34 cellular contexts compared by ENCODE assay signal in the genomic region with DNA sequence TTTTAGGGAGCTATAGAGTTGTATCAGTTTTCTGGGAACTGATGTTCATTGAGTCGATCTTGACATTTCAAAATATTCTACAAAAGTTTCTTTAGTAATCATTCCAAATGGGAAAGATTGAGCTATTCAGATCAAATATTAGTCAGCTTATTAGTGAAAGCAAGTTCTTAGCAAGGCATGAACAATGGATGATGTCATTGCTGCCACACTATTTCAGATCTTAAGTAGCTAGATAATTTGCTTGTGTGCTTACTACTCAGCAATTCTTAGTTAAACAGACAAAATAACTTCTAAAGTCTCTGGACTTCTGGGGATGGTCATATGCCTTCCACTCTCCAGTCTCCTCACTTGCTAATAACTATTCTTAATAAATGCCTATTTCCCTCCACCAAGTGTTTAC.
"Had no signal": no experiment of that assay in that cellular context is flagged by ENCODE, and none has a peak within 500 bp of the region (broad histone marks: within the 10 kb centered on the region; RNA-seq: fewer than 3 reads in every experiment).

No MANE protein-coding gene starts in this region.

- H3K36me3 ChIP-seq: breast epithelium, esophagus squamous epithelium, gastroesophageal sphincter, WERI-Rb-1 had no signal

- H3K9me3 Mint-ChIP-seq: dendritic cell treated with granulocyte-macrophage colony-stimulating factor and Interleukin-4, amounts not matched to agents 40 ng/mL and 50 ng/mL, for 4 days had no signal

- FAIRE-seq: astrocyte had no signal

- DNase-seq: activated B cell treated with CpG ODN at 0.5 μM for 24 hours; activated CD4-positive, alpha-beta T cell treated with anti-CD3 and anti-CD28 coated beads for 48 hours; activated CD4-positive, alpha-beta T cell treated with anti-CD3 and anti-CD28 coated beads, Interleukin-2, amount 50 U/mL, for 1 hour; activated CD4-positive, alpha-beta T cell treated with anti-CD3 and anti-CD28 coated beads, Interleukin-2, amount 50 U/mL, for 48 hours; activated CD8-positive, alpha-beta memory T cell treated with anti-CD3 and anti-CD28 coated beads for 24 hours; activated CD8-positive, alpha-beta T cell treated with anti-CD3 and anti-CD28 coated beads for 36 hours; activated effector memory CD4-positive, alpha-beta T cell treated with Interleukin-2 at 50 U/mL for 16 hours; activated gamma-delta T cell treated with Interleukin-2 at 50 U/mL for 16 hours; activated naive CD4-positive, alpha-beta T cell treated with anti-CD3 and anti-CD28 coated beads, Interleukin-2, amount 50 U/mL, for 16 hours; activated naive CD4-positive, alpha-beta T cell treated with Interleukin-2 at 50 U/mL for 16 hours; activated T-cell treated with anti-CD3 and anti-CD28 coated beads, Interleukin-2, amount 50 U/mL, for 4 hours; amniotic stem cell; anterior cingulate cortex; dorsolateral prefrontal cortex; effector memory CD4-positive, alpha-beta T cell; endodermal cell; esophagus squamous epithelium; foreskin melanocyte; T-helper 1 cell; T-helper 17 cell; T1000; WERI-Rb-1 had no signal

- H3K27me3 ChIP-seq: breast epithelium, dorsolateral prefrontal cortex, esophagus squamous epithelium, gastroesophageal sphincter had no signal

- H3K4me3 Mint-ChIP-seq: activated B cell treated with CpG ODN at 0.5 μM for 24 hours; activated CD8-positive, alpha-beta T cell treated with anti-CD3 and anti-CD28 coated beads for 36 hours; activated naive CD8-positive, alpha-beta T cell; activated T-cell treated with anti-CD3 and anti-CD28 coated beads, Interleukin-2, amount 50 U/mL, for 4 hours; activated T-helper 17 cell treated with anti-CD3 and anti-CD28 coated beads, Interleukin-2, amount 50 U/mL, for 72 hours; brain; central memory CD8-positive, alpha-beta T cell; dendritic cell treated with granulocyte-macrophage colony-stimulating factor and Interleukin-4, amounts not matched to agents 40 ng/mL and 50 ng/mL, for 4 days; endodermal cell; T-helper 17 cell; T-helper 2 cell treated with Interferon-gamma antibody and Interleukin-4, amounts not matched to agents 5 μg/mL and 100 μg/mL, for 36 hours had no signal

- H3K27me3 Mint-ChIP-seq: activated B cell treated with CpG ODN at 0.5 μM for 24 hours; activated CD8-positive, alpha-beta T cell treated with anti-CD3 and anti-CD28 coated beads for 36 hours; activated naive CD8-positive, alpha-beta T cell; activated T-helper 17 cell treated with anti-CD3 and anti-CD28 coated beads, Interleukin-2, amount 50 U/mL, for 72 hours; central memory CD8-positive, alpha-beta T cell; dendritic cell treated with granulocyte-macrophage colony-stimulating factor and Interleukin-4, amounts not matched to agents 40 ng/mL and 50 ng/mL, for 4 days; T-helper 17 cell had no signal

- H3K27ac Mint-ChIP-seq: activated B cell treated with CpG ODN at 0.5 μM for 24 hours; activated CD8-positive, alpha-beta T cell treated with anti-CD3 and anti-CD28 coated beads for 36 hours; activated naive CD8-positive, alpha-beta T cell; activated T-helper 17 cell treated with anti-CD3 and anti-CD28 coated beads, Interleukin-2, amount 50 U/mL, for 72 hours; brain; dendritic cell treated with granulocyte-macrophage colony-stimulating factor and Interleukin-4, amounts not matched to agents 40 ng/mL and 50 ng/mL, for 4 days; endodermal cell; T-helper 17 cell; T-helper 2 cell treated with Interferon-gamma antibody and Interleukin-4, amounts not matched to agents 5 μg/mL and 100 μg/mL, for 36 hours had no signal

- ATAC-seq: activated CD4-positive, CD25-positive, alpha-beta regulatory T cell treated with anti-CD3 and anti-CD28 coated beads, Interleukin-2, amount 50 U/mL, for 24 hours; activated CD8-positive, alpha-beta T cell treated with anti-CD3 and anti-CD28 coated beads for 36 hours; activated T-cell treated with anti-CD3 and anti-CD28 coated beads, Interleukin-2, amount 50 U/mL, for 4 hours; activated T-helper 17 cell treated with anti-CD3 and anti-CD28 coated beads, Interleukin-2, amount 50 U/mL, for 72 hours; gastroesophageal sphincter; T-helper 17 cell had no signal

- H3K4me1 Mint-ChIP-seq: activated B cell treated with CpG ODN at 0.5 μM for 24 hours; activated T-helper 17 cell treated with anti-CD3 and anti-CD28 coated beads, Interleukin-2, amount 50 U/mL, for 72 hours; central memory CD8-positive, alpha-beta T cell; endodermal cell; T-helper 17 cell had no signal

- H3K36me3 Mint-ChIP-seq: activated naive CD8-positive, alpha-beta T cell; brain had no signal

- H3K4me1 ChIP-seq: breast epithelium, esophagus squamous epithelium, gastroesophageal sphincter had no signal

- H3K27ac ChIP-seq: breast epithelium, coronary artery, dorsolateral prefrontal cortex, epithelial cell of prostate, esophagus squamous epithelium, gastroesophageal sphincter, WERI-Rb-1 had no signal

- H3K9me3 ChIP-seq: breast epithelium, esophagus squamous epithelium, gastroesophageal sphincter had no signal

- H3K4me3 ChIP-seq: breast epithelium, coronary artery, dorsolateral prefrontal cortex, esophagus squamous epithelium, gastroesophageal sphincter had no signal
